15 cellular contexts compared by ENCODE assay signal in genomic region chr2:101960903-101961286, GRCh38. TPM values are rescaled to one million over a fixed set of nuclear protein-coding genes. Genes with fewer than 3 reads are reported as not detected.
DNase-seq lines count a peak whose midpoint lies in the region; ATAC-seq and TF ChIP-seq lines count a peak whose summit lies in the region.
"Had no signal": no experiment of that assay in that cellular context is flagged by ENCODE, and none has a peak within 500 bp of the region (broad histone marks: within the 10 kb centered on the region; RNA-seq: fewer than 3 reads in every experiment).

No MANE protein-coding gene starts in this region.

- H3K9ac ChIP-seq in adipocyte (ENCODE audit: low read length), result peak overlapping the region; percentile 77

- intact Hi-C loops in sigmoid colon (cut with DNase I), result loop anchor here (2.0 to 5.0 kb wide), 3 partner anchors 78 to 281 kb away; no protein-coding TSS in a partner anchor

- H3K4me3 ChIP-seq in AG04450 (ENCODE audit: low read depth, low read length), result no peak overlapping the region
- H3K4me3 ChIP-seq in adipocyte (ENCODE audit: low read length), result peak overlapping the region; percentile 19
- H3K4me3 ChIP-seq in sigmoid colon, result no peak overlapping the region
- H3K4me3 ChIP-seq: SJSA1 had no signal

- no peak for TF ChIP-seq CTCF in AG04450 (IDR thresholded peaks at IDR 0.05; ENCODE audit: low read depth, low read length)
- TF ChIP-seq CTCF in sigmoid colon (IDR thresholded peaks at IDR 0.05), result no peak
- no peak for TF ChIP-seq CTCF in GM13977 (IDR thresholded peaks at IDR 0.05; ENCODE audit: extremely low read depth, insufficient read depth, missing control alignments)

- CTCF ChIA-PET in AG04450 (lab: Charles Lee), result interaction anchor here (0.9 to 1.4 kb wide), 3 partner anchors 45 to 280 kb away, joined by 3 to 5 read pairs (median 3); no protein-coding TSS in a partner anchor
- CTCF ChIA-PET in activated CD4-positive, alpha-beta T cell treated with anti-CD3 and anti-CD28 coated beads, Interleukin-2, amount 10 ng/mL, durations not matched to agents 7 days and 5 days (lab: Charles Lee), result interaction anchor here (0.6 to 1.0 kb wide), 2 partner anchors 10 to 278 kb away, joined by 3 read pairs; no protein-coding TSS in a partner anchor

- H3K4me3 Mint-ChIP-seq in activated CD4-positive, alpha-beta T cell treated with anti-CD3 and anti-CD28 coated beads, Interleukin-2, amount 10 ng/mL, durations not matched to agents 7 days and 5 days, result no peak overlapping the region
- H3K4me3 Mint-ChIP-seq: activated CD8-positive, alpha-beta memory T cell treated with anti-CD3 and anti-CD28 coated beads, Interleukin-2, amount 10 ng/mL, durations not matched to agents 7 days and 5 days; activated naive CD8-positive, alpha-beta T cell treated with anti-CD3 and anti-CD28 coated beads for 36 hours had no signal

- H3K9me3 Mint-ChIP-seq in activated CD4-positive, alpha-beta T cell treated with anti-CD3 and anti-CD28 coated beads, Interleukin-2, amount 10 ng/mL, durations not matched to agents 7 days and 5 days, result peaks cover 23% of the 10 kb centered on the region

- no peak for DNase-seq in AG04450 (ENCODE audit: low read depth, low spot score)
- no peak for DNase-seq in adipocyte (ENCODE audit: low read depth)
- DNase-seq in sigmoid colon, result no peak
- DNase-seq in GM13977 (ENCODE audit: low spot score), result no peak
- no peak for DNase-seq in activated CD4-positive, alpha-beta T cell treated with anti-CD3 and anti-CD28 coated beads, Interleukin-2, amount 10 ng/mL, durations not matched to agents 7 days and 5 days
- DNase-seq in NCI-H2081 (lab: John Stamatoyannopoulos, UW), result no peak
- DNase-seq: activated CD8-positive, alpha-beta memory T cell treated with anti-CD3 and anti-CD28 coated beads, Interleukin-2, amount 10 ng/mL, durations not matched to agents 7 days and 5 days; activated naive CD8-positive, alpha-beta T cell treated with anti-CD3 and anti-CD28 coated beads for 36 hours; NCI-H1436; NCI-H748 treated with DMSO at 0.1 percent for 48 hours had no signal

- H3K4me1 ChIP-seq in adipocyte (ENCODE audit: control insufficient read depth, insufficient read depth, low read length), result peaks cover 68% of the 10 kb centered on the region
- H3K4me1 ChIP-seq in sigmoid colon, result peaks cover 0 to 32% (median 24%) of the 10 kb centered on the region in 4 donors

- no peaks in the 10 kb centered on the region for H3K36me3 Mint-ChIP-seq in activated CD4-positive, alpha-beta T cell treated with anti-CD3 and anti-CD28 coated beads, Interleukin-2, amount 10 ng/mL, durations not matched to agents 7 days and 5 days (ENCODE audit: low read depth)

- H3K27me3 ChIP-seq in AG04450 (ENCODE audit: control insufficient read depth, insufficient read depth, low read length) (peaks cover 6% of the 10 kb centered on the region), adipocyte (replicated peaks; ENCODE audit: control insufficient read depth, insufficient read depth, low read length) (no peaks in the 10 kb centered on the region), layer of hippocampus (ENCODE audit: control insufficient read depth, insufficient read depth, low read length) (no peaks in the 10 kb centered on the region), sigmoid colon (no peaks in the 10 kb centered on the region)
- H3K27me3 ChIP-seq: SJSA1 had no signal

- H3K36me3 ChIP-seq in adipocyte (ENCODE audit: control insufficient read depth, insufficient read depth, low read length, severe bottlenecking), result no peaks in the 10 kb centered on the region
- H3K36me3 ChIP-seq in sigmoid colon, result no peaks in the 10 kb centered on the region
- H3K36me3 ChIP-seq: SJSA1 had no signal

- WGBS in sigmoid colon, 2 donors, result 68 to 78% methylated on average over 6 of the region's 6 CpGs

- peaks cover 1% of the 10 kb centered on the region for H3K4me1 Mint-ChIP-seq in activated CD4-positive, alpha-beta T cell treated with anti-CD3 and anti-CD28 coated beads, Interleukin-2, amount 10 ng/mL, durations not matched to agents 7 days and 5 days
- H3K4me1 Mint-ChIP-seq: activated CD8-positive, alpha-beta memory T cell treated with anti-CD3 and anti-CD28 coated beads, Interleukin-2, amount 10 ng/mL, durations not matched to agents 7 days and 5 days; activated naive CD8-positive, alpha-beta T cell treated with anti-CD3 and anti-CD28 coated beads for 36 hours had no signal

- H3K27ac ChIP-seq in AG04450 (ENCODE audit: low read depth, low read length), result peak overlapping the region; percentile 97
- peak overlapping the region; percentile 39 for H3K27ac ChIP-seq in layer of hippocampus (ENCODE audit: low read depth, low read length)
- peak overlapping the region; percentile 79 to 90 (median 84) for H3K27ac ChIP-seq in sigmoid colon
- H3K27ac ChIP-seq: SJSA1 had no signal

- TF ChIP-seq POLR2A in sigmoid colon (IDR thresholded peaks at IDR 0.05), result no peak

- in situ Hi-C loops in GM13977 (cut with MboI; ENCODE audit: low pct_unique_long_range_greater_than_20kb, low sequenced_read_pairs, unreplicated experiment), result no loop called here

- no peak for ATAC-seq in GM18873 (IDR thresholded peaks at IDR 0.05; ENCODE audit: low FRiP score, unreplicated experiment)
- ATAC-seq: activated CD8-positive, alpha-beta memory T cell treated with anti-CD3 and anti-CD28 coated beads, Interleukin-2, amount 10 ng/mL, durations not matched to agents 7 days and 5 days had no signal

- no peaks in the 10 kb centered on the region for H3K27me3 Mint-ChIP-seq in activated CD4-positive, alpha-beta T cell treated with anti-CD3 and anti-CD28 coated beads, Interleukin-2, amount 10 ng/mL, durations not matched to agents 7 days and 5 days

- H3K27ac Mint-ChIP-seq in activated CD4-positive, alpha-beta T cell treated with anti-CD3 and anti-CD28 coated beads, Interleukin-2, amount 10 ng/mL, durations not matched to agents 7 days and 5 days, result no peak overlapping the region
- H3K27ac Mint-ChIP-seq: activated CD8-positive, alpha-beta memory T cell treated with anti-CD3 and anti-CD28 coated beads, Interleukin-2, amount 10 ng/mL, durations not matched to agents 7 days and 5 days; activated naive CD8-positive, alpha-beta T cell treated with anti-CD3 and anti-CD28 coated beads for 36 hours had no signal

- TF ChIP-seq EP300 in sigmoid colon (IDR thresholded peaks at IDR 0.05), result no peak

- H3K9me3 ChIP-seq in AG04450 (ENCODE audit: control insufficient read depth, insufficient read depth, low read length), result no peaks in the 10 kb centered on the region; the same call in 1 of the 2 replicates
- no peaks in the 10 kb centered on the region for H3K9me3 ChIP-seq in adipocyte (ENCODE audit: control insufficient read depth, low read length)
- no peaks in the 10 kb centered on the region for H3K9me3 ChIP-seq in sigmoid colon
- H3K9me3 ChIP-seq: SJSA1 had no signal

- POLR2A ChIA-PET in AG04450 (lab: Yijun Ruan, JAX), result interaction anchor here (0.6 to 1.3 kb wide), 7 partner anchors 12 to 182 kb away, joined by 3 to 9 read pairs (median 4); no protein-coding TSS in a partner anchor
- POLR2A ChIA-PET in activated CD4-positive, alpha-beta T cell treated with anti-CD3 and anti-CD28 coated beads, Interleukin-2, amount 10 ng/mL, durations not matched to agents 7 days and 5 days (lab: Charles Lee), result no interaction called here

RNA-seq across cellular contexts. Expression of gene IL1R2, which starts 30.9 kb away (rescaled TPM):
- polyA plus RNA-seq in AG04450 (2011; rRNA removed) (0.35 and 0.41 TPM in 2 replicates), sigmoid colon (10 to 100 TPM; 21.6 to 26.4 (median 24.6) TPM)
- polyA minus RNA-seq in AG04450 (2011; rRNA and poly(A)+ RNA removed), result not detected in 2 replicates
- 10 to 100 TPM in 2 of 4 donors, 1 to 10 TPM in 2; 3.0 to 15.9 (median 8.6) TPM for total RNA-seq in sigmoid colon
- total RNA-seq in activated CD4-positive, alpha-beta T cell treated with anti-CD3 and anti-CD28 coated beads, Interleukin-2, amount 10 ng/mL, durations not matched to agents 7 days and 5 days, result under 1 TPM; 0.50 to 0.52 TPM
- total RNA-seq: dermis microvascular lymphatic vessel endothelial cell, SJSA1, temporal lobe had no signal

Comparison
In these comparisons a context has a peak if more than half of its experiments do, and no peak if none do; other contexts are left out.
1. H3K27ac ChIP-seq: peak in every context shown above with its lines; median percentile 97 in AG04450; 84 in sigmoid colon; 39 in layer of hippocampus.